In genomic region chr10:125027889-125028288, GRCh38 we compare ENCODE assay signal across 21 cellular contexts.
DNase-seq lines count a peak whose midpoint lies in the region; ATAC-seq and TF ChIP-seq lines count a peak whose summit lies in the region.
"Had no signal": no experiment of that assay in that cellular context is flagged by ENCODE, and none has a peak within 500 bp of the region (broad histone marks: within the 10 kb centered on the region; RNA-seq: fewer than 3 reads in every experiment).

No MANE protein-coding gene starts in this region.

- H3K9me3 Mint-ChIP-seq in natural killer cell, result no peaks in the 10 kb centered on the region
- H3K9me3 Mint-ChIP-seq in natural killer cell treated with Interleukin-12 subunit alpha and Interleukin-12 subunit beta and Interleukin-15 and Interleukin-18, amount 100 ng/mL, for 72 hours, result no peaks in the 10 kb centered on the region
- no peaks in the 10 kb centered on the region for H3K9me3 Mint-ChIP-seq in nephron
- H3K9me3 Mint-ChIP-seq: activated T-helper 17 cell treated with anti-CD3 and anti-CD28 coated beads, Interleukin-2, amount 50 U/mL, for 72 hours; dendritic cell treated with granulocyte-macrophage colony-stimulating factor and Interleukin-4, amounts not matched to agents 40 ng/mL and 50 ng/mL, for 4 days; stimulated activated memory B cell treated with anti-CD40 and anti-IgM and Interleukin-4, amounts not matched to agents 10 μg/mL and 1 μg/mL and 100 μg/mL, for 72 hours had no signal

- peak overlapping the region; percentile 56 to 75 for H3K27ac Mint-ChIP-seq in natural killer cell
- H3K27ac Mint-ChIP-seq in natural killer cell treated with Interleukin-12 subunit alpha and Interleukin-12 subunit beta and Interleukin-15 and Interleukin-18, amount 100 ng/mL, for 72 hours, result peak overlapping the region in 1 of 2 donors; percentile 18
- peak overlapping the region; percentile 22 to 38 (median 27) for H3K27ac Mint-ChIP-seq in nephron
- H3K27ac Mint-ChIP-seq in T-helper 17 cell, result no peak overlapping the region
- H3K27ac Mint-ChIP-seq: activated T-helper 17 cell treated with anti-CD3 and anti-CD28 coated beads, Interleukin-2, amount 50 U/mL, for 72 hours; dendritic cell treated with granulocyte-macrophage colony-stimulating factor and Interleukin-4, amounts not matched to agents 40 ng/mL and 50 ng/mL, for 4 days; stimulated activated memory B cell treated with anti-CD40 and anti-IgM and Interleukin-4, amounts not matched to agents 10 μg/mL and 1 μg/mL and 100 μg/mL, for 72 hours had no signal

- H3K27me3 Mint-ChIP-seq in natural killer cell (ENCODE audit: low read depth in 2 of 2) (no peaks in the 10 kb centered on the region), nephron (ENCODE audit: low read depth) (no peaks in the 10 kb centered on the region), T-helper 17 cell (peaks cover 39% of the 10 kb centered on the region)
- H3K27me3 Mint-ChIP-seq in natural killer cell treated with Interleukin-12 subunit alpha and Interleukin-12 subunit beta and Interleukin-15 and Interleukin-18, amount 100 ng/mL, for 72 hours, result no peaks in the 10 kb centered on the region
- H3K27me3 Mint-ChIP-seq: dendritic cell treated with granulocyte-macrophage colony-stimulating factor and Interleukin-4, amounts not matched to agents 40 ng/mL and 50 ng/mL, for 4 days had no signal

- ATAC-seq in natural killer cell (no peak), GM21381 (IDR thresholded peaks at IDR 0.05; ENCODE audit: unreplicated experiment) (no peak), T-helper 17 cell (no peak), HG03108 (IDR thresholded peaks at IDR 0.05; ENCODE audit: unreplicated experiment) (no peak)
- ATAC-seq in natural killer cell treated with Interleukin-12 subunit alpha and Interleukin-12 subunit beta and Interleukin-15 and Interleukin-18, amount 100 ng/mL, for 72 hours, result no peak
- ATAC-seq: A549; activated T-helper 17 cell treated with anti-CD3 and anti-CD28 coated beads, Interleukin-2, amount 50 U/mL, for 72 hours; mucosa of descending colon; Panc1; stimulated activated memory B cell treated with anti-CD40 and anti-IgM and Interleukin-4, amounts not matched to agents 10 μg/mL and 1 μg/mL and 100 μg/mL, for 72 hours had no signal

- H3K4me3 Mint-ChIP-seq in natural killer cell (no peak overlapping the region), nephron (no peak overlapping the region), T-helper 17 cell (no peak overlapping the region)
- no peak overlapping the region for H3K4me3 Mint-ChIP-seq in natural killer cell treated with Interleukin-12 subunit alpha and Interleukin-12 subunit beta and Interleukin-15 and Interleukin-18, amount 100 ng/mL, for 72 hours
- H3K4me3 Mint-ChIP-seq: activated T-helper 17 cell treated with anti-CD3 and anti-CD28 coated beads, Interleukin-2, amount 50 U/mL, for 72 hours; dendritic cell treated with granulocyte-macrophage colony-stimulating factor and Interleukin-4, amounts not matched to agents 40 ng/mL and 50 ng/mL, for 4 days; stimulated activated memory B cell treated with anti-CD40 and anti-IgM and Interleukin-4, amounts not matched to agents 10 μg/mL and 1 μg/mL and 100 μg/mL, for 72 hours had no signal

- no peak for DNase-seq in natural killer cell
- no peak for DNase-seq in natural killer cell treated with Interleukin-12 subunit alpha and Interleukin-12 subunit beta and Interleukin-15 and Interleukin-18, amount 100 ng/mL, for 72 hours (ENCODE audit: low spot score)
- DNase-seq in epithelial cell of prostate (ENCODE audit: low read depth, low spot score), result no peak
- DNase-seq in T-helper 17 cell, result no peak
- no peak for DNase-seq in activated CD8-positive, alpha-beta memory T cell treated with anti-CD3 and anti-CD28 coated beads, Interleukin-2, amount 50 U/mL, for 4 hours
- DNase-seq: activated CD4-positive, CD25-positive, alpha-beta regulatory T cell; adrenal gland; DMS79; mucosa of descending colon; NCI-H526 treated with DMSO at 0.1 percent for 48 hours; stimulated activated CD4-positive, alpha-beta T cell treated with anti-CD3 and anti-CD28 coated beads, Interleukin-12 subunit alpha, Interleukin-12 subunit beta, amount 100 ng/mL, for 4 hours had no signal

- H3K9me3 ChIP-seq in T-helper 17 cell (ENCODE audit: control insufficient read depth, low read length, poor library complexity, severe bottlenecking), result no peaks in the 10 kb centered on the region
- H3K9me3 ChIP-seq: A549, adrenal gland, esophagus muscularis mucosa, mucosa of descending colon had no signal

- H3K36me3 Mint-ChIP-seq in natural killer cell (no peaks in the 10 kb centered on the region), nephron (ENCODE audit: low read depth) (peaks cover 48% of the 10 kb centered on the region), T-helper 17 cell (ENCODE audit: low read depth) (peaks cover 2% of the 10 kb centered on the region)
- H3K36me3 Mint-ChIP-seq in natural killer cell treated with Interleukin-12 subunit alpha and Interleukin-12 subunit beta and Interleukin-15 and Interleukin-18, amount 100 ng/mL, for 72 hours, result no peaks in the 10 kb centered on the region
- H3K36me3 Mint-ChIP-seq: stimulated activated memory B cell treated with anti-CD40 and anti-IgM and Interleukin-4, amounts not matched to agents 10 μg/mL and 1 μg/mL and 100 μg/mL, for 72 hours had no signal

- TF ChIP-seq CTCF in natural killer cell (IDR thresholded peaks at IDR 0.05) (no peak), nephron (IDR thresholded peaks at IDR 0.05; ENCODE audit: unreplicated experiment in 3 of 3) (no peak)

- peaks cover 62 to 76% of the 10 kb centered on the region in 2 donors for H3K4me1 Mint-ChIP-seq in natural killer cell
- H3K4me1 Mint-ChIP-seq in natural killer cell treated with Interleukin-12 subunit alpha and Interleukin-12 subunit beta and Interleukin-15 and Interleukin-18, amount 100 ng/mL, for 72 hours (ENCODE audit: low read depth in 2 of 2), result peaks cover 15 to 51% of the 10 kb centered on the region in 2 donors
- peaks cover 65% of the 10 kb centered on the region for H3K4me1 Mint-ChIP-seq in nephron
- no peaks in the 10 kb centered on the region for H3K4me1 Mint-ChIP-seq in T-helper 17 cell
- H3K4me1 Mint-ChIP-seq: activated T-helper 17 cell treated with anti-CD3 and anti-CD28 coated beads, Interleukin-2, amount 50 U/mL, for 72 hours had no signal

- intact Hi-C loops in natural killer cell (cut with micrococcal nuclease), result no loop called here

- H3K27ac ChIP-seq in epithelial cell of prostate, result peak overlapping the region; percentile 65
- H3K27ac ChIP-seq: A549, C4-2B had no signal
